ENCODE assay signal across 1 cellular context in the genomic region with DNA sequence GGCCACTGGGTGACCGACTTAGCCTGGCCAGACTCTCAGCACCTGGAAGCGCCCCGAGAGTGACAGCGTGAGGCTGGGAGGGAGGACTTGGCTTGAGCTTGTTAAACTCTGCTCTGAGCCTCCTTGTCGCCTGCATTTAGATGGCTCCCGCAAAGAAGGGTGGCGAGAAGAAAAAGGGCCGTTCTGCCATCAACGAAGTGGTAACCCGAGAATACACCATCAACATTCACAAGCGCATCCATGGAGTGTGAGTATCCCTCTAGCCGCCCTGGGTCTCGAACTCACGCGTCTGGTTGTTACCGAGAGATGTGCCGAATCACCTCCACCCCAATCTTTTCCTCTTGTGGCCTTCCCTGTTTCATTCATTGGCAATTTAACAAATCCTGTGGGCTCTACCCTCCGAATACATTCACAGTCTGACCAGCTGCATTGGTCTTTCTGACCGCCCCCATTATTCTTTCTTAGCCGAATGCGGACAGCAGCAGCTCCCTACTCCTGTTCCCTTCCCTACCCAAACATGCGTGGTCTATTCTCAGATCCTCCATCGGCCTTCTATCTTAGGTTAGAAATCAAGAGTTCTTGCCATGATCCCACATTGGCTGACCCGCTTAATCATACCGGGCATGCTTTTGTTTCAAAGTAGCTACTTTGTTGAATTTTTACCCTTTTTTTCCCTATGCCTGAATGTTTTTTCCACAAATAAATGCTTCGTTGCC.
TF ChIP-seq lines count a peak whose summit lies in the region.

No MANE protein-coding gene starts in this region.

TF ChIP-seq in GM23338, 12 proteins besides CTCF, POLR2A, EP300 and RAD21 (continued from another document):
- no peak for TF ChIP-seq ZNF462 (CRISPR knock-in tag; IDR thresholded peaks at IDR 0.05)
- TF ChIP-seq, protein P1, sequence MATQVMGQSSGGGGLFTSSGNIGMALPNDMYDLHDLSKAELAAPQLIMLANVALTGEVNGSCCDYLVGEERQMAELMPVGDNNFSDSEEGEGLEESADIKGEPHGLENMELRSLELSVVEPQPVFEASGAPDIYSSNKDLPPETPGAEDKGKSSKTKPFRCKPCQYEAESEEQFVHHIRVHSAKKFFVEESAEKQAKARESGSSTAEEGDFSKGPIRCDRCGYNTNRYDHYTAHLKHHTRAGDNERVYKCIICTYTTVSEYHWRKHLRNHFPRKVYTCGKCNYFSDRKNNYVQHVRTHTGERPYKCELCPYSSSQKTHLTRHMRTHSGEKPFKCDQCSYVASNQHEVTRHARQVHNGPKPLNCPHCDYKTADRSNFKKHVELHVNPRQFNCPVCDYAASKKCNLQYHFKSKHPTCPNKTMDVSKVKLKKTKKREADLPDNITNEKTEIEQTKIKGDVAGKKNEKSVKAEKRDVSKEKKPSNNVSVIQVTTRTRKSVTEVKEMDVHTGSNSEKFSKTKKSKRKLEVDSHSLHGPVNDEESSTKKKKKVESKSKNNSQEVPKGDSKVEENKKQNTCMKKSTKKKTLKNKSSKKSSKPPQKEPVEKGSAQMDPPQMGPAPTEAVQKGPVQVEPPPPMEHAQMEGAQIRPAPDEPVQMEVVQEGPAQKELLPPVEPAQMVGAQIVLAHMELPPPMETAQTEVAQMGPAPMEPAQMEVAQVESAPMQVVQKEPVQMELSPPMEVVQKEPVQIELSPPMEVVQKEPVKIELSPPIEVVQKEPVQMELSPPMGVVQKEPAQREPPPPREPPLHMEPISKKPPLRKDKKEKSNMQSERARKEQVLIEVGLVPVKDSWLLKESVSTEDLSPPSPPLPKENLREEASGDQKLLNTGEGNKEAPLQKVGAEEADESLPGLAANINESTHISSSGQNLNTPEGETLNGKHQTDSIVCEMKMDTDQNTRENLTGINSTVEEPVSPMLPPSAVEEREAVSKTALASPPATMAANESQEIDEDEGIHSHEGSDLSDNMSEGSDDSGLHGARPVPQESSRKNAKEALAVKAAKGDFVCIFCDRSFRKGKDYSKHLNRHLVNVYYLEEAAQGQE (IDR thresholded peaks at IDR 0.05; ENCODE audit: unreplicated experiment), result no peak
- TF ChIP-seq ZNF114 (CRISPR knock-in tag; IDR thresholded peaks at IDR 0.05), result no peak
- TF ChIP-seq POLR2AphosphoS5 (IDR thresholded peaks at IDR 0.05; ENCODE audit: low read depth), result no peak
- no peak for TF ChIP-seq STAT1 (IDR thresholded peaks at IDR 0.05; ENCODE audit: unreplicated experiment)
- no peak for TF ChIP-seq ZNF331 (CRISPR knock-in tag; IDR thresholded peaks at IDR 0.05; ENCODE audit: low read depth)
- TF ChIP-seq ETS1 (IDR thresholded peaks at IDR 0.05), result no peak
- no peak for TF ChIP-seq NANOG (IDR thresholded peaks at IDR 0.05; ENCODE audit: borderline replicate concordance)
- no peak for TF ChIP-seq CREB1 (CRISPR knock-in tag; IDR thresholded peaks at IDR 0.05; ENCODE audit: low read depth)
- TF ChIP-seq JUNB (IDR thresholded peaks at IDR 0.05; ENCODE audit: unreplicated experiment), result no peak
- no peak for TF ChIP-seq EZH2phosphoT487 (IDR thresholded peaks at IDR 0.05; ENCODE audit: unreplicated experiment)
